In the genomic region with DNA sequence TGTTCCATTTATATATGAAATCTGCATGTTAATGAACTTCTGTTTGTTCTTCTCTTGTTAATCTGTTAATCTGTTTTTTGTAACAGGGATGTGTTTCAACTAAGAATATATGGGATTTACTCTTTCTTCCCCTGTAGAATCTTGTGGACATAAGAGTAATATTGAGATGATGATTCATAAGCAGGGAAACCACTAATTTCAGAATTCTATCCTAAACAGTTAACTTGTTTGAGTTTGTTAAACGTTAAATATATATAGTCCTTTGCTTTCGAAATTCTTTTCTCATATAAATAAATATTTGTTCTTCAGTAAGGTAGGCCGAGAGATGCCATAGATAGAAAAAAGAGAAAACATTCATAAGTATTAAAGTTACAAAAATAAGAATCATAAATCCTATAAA, we compare ENCODE assay signal across 28 cellular contexts.
"Had no signal": no experiment of that assay in that cellular context is flagged by ENCODE, and none has a peak within 500 bp of the region (broad histone marks: within the 10 kb centered on the region; RNA-seq: fewer than 3 reads in every experiment).

No MANE protein-coding gene starts in this region.

- H3K4me3 ChIP-seq: breast epithelium, MG63, Peyer's patch, SJCRH30 had no signal

- H3K27me3 Mint-ChIP-seq: activated B cell treated with CpG ODN at 0.5 μM for 24 hours; activated CD4-positive, alpha-beta T cell treated with anti-CD3 and anti-CD28 coated beads, Interleukin-2, amount 10 ng/mL, durations not matched to agents 24 days and 14 days; activated CD8-positive, alpha-beta memory T cell treated with anti-CD3 and anti-CD28 coated beads, Interleukin-2, amount 10 ng/mL, durations not matched to agents 7 days and 5 days; activated naive CD4-positive, alpha-beta T cell treated with anti-CD3 and anti-CD28 coated beads, Interleukin-2, amount 50 U/mL, for 24 hours; activated T-cell treated with anti-CD3 and anti-CD28 coated beads, Interleukin-2, amount 50 U/mL, for 24 hours had no signal

- H3K4me2 ChIP-seq: KMS-11, SK-N-SH had no signal

- ATAC-seq: activated CD8-positive, alpha-beta memory T cell treated with anti-CD3 and anti-CD28 coated beads, Interleukin-2, amount 10 ng/mL, durations not matched to agents 7 days and 5 days had no signal

- H3K36me3 ChIP-seq: breast epithelium, MG63, Peyer's patch, SJCRH30 had no signal

- H3K9ac ChIP-seq: KMS-11, SK-N-SH had no signal

- H3K4me1 ChIP-seq: breast epithelium, SJCRH30 had no signal

- H3K36me3 Mint-ChIP-seq: activated CD8-positive, alpha-beta memory T cell treated with anti-CD3 and anti-CD28 coated beads, Interleukin-2, amount 10 ng/mL, durations not matched to agents 7 days and 5 days; activated naive CD4-positive, alpha-beta T cell treated with anti-CD3 and anti-CD28 coated beads, Interleukin-2, amount 50 U/mL, for 24 hours had no signal

- H3K27me3 ChIP-seq: breast epithelium, MG63, Peyer's patch, SJCRH30 had no signal

- DNase-seq: activated B cell treated with CpG ODN at 0.5 μM for 24 hours; activated CD4-positive, alpha-beta T cell treated with anti-CD3 and anti-CD28 coated beads for 1 hour; activated CD4-positive, alpha-beta T cell treated with anti-CD3 and anti-CD28 coated beads, Interleukin-2, amount 10 ng/mL, durations not matched to agents 24 days and 14 days; activated CD4-positive, alpha-beta T cell treated with anti-CD3 and anti-CD28 coated beads, Interleukin-2, amount 50 U/mL, for 48 hours; activated CD8-positive, alpha-beta memory T cell treated with anti-CD3 and anti-CD28 coated beads, Interleukin-2, amount 10 ng/mL, durations not matched to agents 7 days and 5 days; activated effector memory CD4-positive, alpha-beta T cell treated with Interleukin-2 at 50 U/mL for 16 hours; activated naive CD4-positive, alpha-beta T cell; activated T-cell treated with anti-CD3 and anti-CD28 coated beads, Interleukin-2, amount 50 U/mL, for 24 hours; aorta; MG63; MV-4-11; NCI-H1092 treated with DMSO at 0.1 percent for 48 hours; NCI-H1417 treated with DMSO at 0.1 percent for 48 hours; NCI-H1694; NCI-H2029; NCI-H345; NCI-H510A treated with DMSO at 0.1 percent for 48 hours; NK-92 treated with Interleukin-12 subunit alpha and Interleukin-12 subunit beta, amount 100 ng/mL, for 24 hours; Peyer's patch; Right ventricle myocardium superior; SJCRH30; SK-N-SH; T-helper 1 cell had no signal

- H3K9me3 ChIP-seq: breast epithelium, MG63, Peyer's patch, SJCRH30, SK-N-SH had no signal

- H3K27ac Mint-ChIP-seq: activated B cell treated with CpG ODN at 0.5 μM for 24 hours; activated CD4-positive, alpha-beta T cell treated with anti-CD3 and anti-CD28 coated beads, Interleukin-2, amount 10 ng/mL, durations not matched to agents 24 days and 14 days; activated CD8-positive, alpha-beta memory T cell treated with anti-CD3 and anti-CD28 coated beads, Interleukin-2, amount 10 ng/mL, durations not matched to agents 7 days and 5 days; activated naive CD4-positive, alpha-beta T cell treated with anti-CD3 and anti-CD28 coated beads, Interleukin-2, amount 50 U/mL, for 24 hours; activated T-cell treated with anti-CD3 and anti-CD28 coated beads, Interleukin-2, amount 50 U/mL, for 24 hours; activated T-helper 1 cell treated with anti-CD3 and anti-CD28 coated beads, Interleukin-12 subunit alpha, Interleukin-12 subunit beta, Interleukin-2, Interleukin-4 antibody, amounts not matched to agents 30 ng/mL and 10 ng/mL and 1 ng/mL, durations not matched to agents 14 hours and 24 hours and 36 hours had no signal

- H3K27ac ChIP-seq: breast epithelium, KMS-11, Peyer's patch, RWPE1, SJCRH30 had no signal

- H3K4me3 Mint-ChIP-seq: activated B cell treated with CpG ODN at 0.5 μM for 24 hours; activated CD4-positive, alpha-beta T cell treated with anti-CD3 and anti-CD28 coated beads, Interleukin-2, amount 10 ng/mL, durations not matched to agents 24 days and 14 days; activated CD8-positive, alpha-beta memory T cell treated with anti-CD3 and anti-CD28 coated beads, Interleukin-2, amount 10 ng/mL, durations not matched to agents 7 days and 5 days; activated naive CD4-positive, alpha-beta T cell treated with anti-CD3 and anti-CD28 coated beads, Interleukin-2, amount 50 U/mL, for 24 hours; activated T-cell treated with anti-CD3 and anti-CD28 coated beads, Interleukin-2, amount 50 U/mL, for 24 hours; activated T-helper 1 cell treated with anti-CD3 and anti-CD28 coated beads, Interleukin-12 subunit alpha, Interleukin-12 subunit beta, Interleukin-2, Interleukin-4 antibody, amounts not matched to agents 30 ng/mL and 10 ng/mL and 1 ng/mL, durations not matched to agents 14 hours and 24 hours and 36 hours had no signal

- H3K4me1 Mint-ChIP-seq: activated B cell treated with CpG ODN at 0.5 μM for 24 hours; activated CD4-positive, alpha-beta T cell treated with anti-CD3 and anti-CD28 coated beads, Interleukin-2, amount 10 ng/mL, durations not matched to agents 24 days and 14 days; activated CD8-positive, alpha-beta memory T cell treated with anti-CD3 and anti-CD28 coated beads, Interleukin-2, amount 10 ng/mL, durations not matched to agents 7 days and 5 days; activated naive CD4-positive, alpha-beta T cell treated with anti-CD3 and anti-CD28 coated beads, Interleukin-2, amount 50 U/mL, for 24 hours had no signal
